16 cellular contexts compared by ENCODE assay signal in genomic region chr4:144318797-144319196, GRCh38.
A peak's percentile ranks its signal among the peaks of the same experiment; 100 is the strongest.
DNase-seq lines count a peak whose midpoint lies in the region; ATAC-seq and TF ChIP-seq lines count a peak whose summit lies in the region.
"Had no signal": no experiment of that assay in that cellular context is flagged by ENCODE, and none has a peak within 500 bp of the region (broad histone marks: within the 10 kb centered on the region; RNA-seq: fewer than 3 reads in every experiment).

No MANE protein-coding gene starts in this region.

- H3K4me3 ChIP-seq in OCI-LY7 (ENCODE audit: low read depth, low read length, poor library complexity, severe bottlenecking) (no peak overlapping the region), epithelial cell of proximal tubule (ENCODE audit: low read depth, low read length) (no peak overlapping the region)
- H3K4me3 ChIP-seq: MG63 had no signal

- H3K9me2 ChIP-seq in OCI-LY7 (ENCODE audit: insufficient read depth, low read length) = no peaks in the 10 kb centered on the region

- CTCF ChIA-PET in OCI-LY7 (lab: Charles Lee; ENCODE audit: unreplicated experiment) = no interaction called here

- no TSS peak for BruUV-seq in OCI-LY7 (replicated peaks; lab: Mats Ljungman, UMichigan)

- H4K20me1 ChIP-seq in OCI-LY7 (ENCODE audit: insufficient read depth, low read length) = no peaks in the 10 kb centered on the region

- peak; percentile 2 for DNase-seq in DMS53 (lab: John Stamatoyannopoulos, UW)
- no peak for DNase-seq in DMS53 treated with DMSO at 0.1 percent for 48 hours (lab: John Stamatoyannopoulos, UW; ENCODE audit: unreplicated experiment)
- no peak for DNase-seq in GM20000 (ENCODE audit: low spot score)
- DNase-seq in OCI-LY7 (ENCODE audit: low spot score) = no peak
- no peak for DNase-seq in epithelial cell of proximal tubule (ENCODE audit: low read depth)
- no peak for DNase-seq in NOMO-1 treated with DMSO at 0.1 percent for 48 hours (lab: John Stamatoyannopoulos, UW; ENCODE audit: unreplicated experiment)
- DNase-seq: 8988T; CD4-positive, alpha-beta memory T cell; DND-41; HCEC 1CT; KG1; MG63; NCI-H1105; NCI-H1694 had no signal

- no peak overlapping the region for H3K27ac ChIP-seq in OCI-LY7 (ENCODE audit: low read depth, low read length, poor library complexity, severe bottlenecking)

- POLR2A ChIA-PET in OCI-LY7 (lab: Charles Lee) = interaction anchor here (1.0 to 1.8 kb wide), 2 partner anchors 11 to 33 kb away, joined by 3 to 7 read pairs; no protein-coding TSS in a partner anchor

- H3K36me3 ChIP-seq in OCI-LY7 (ENCODE audit: insufficient read depth, low read length) = no peaks in the 10 kb centered on the region
- H3K36me3 ChIP-seq: MG63 had no signal

- H3K4me2 ChIP-seq in OCI-LY7 (ENCODE audit: low read length) = no peak overlapping the region

- no peaks in the 10 kb centered on the region for H3K4me1 ChIP-seq in OCI-LY7 (ENCODE audit: insufficient read depth, low read length, poor library complexity, severe bottlenecking)

- no peaks in the 10 kb centered on the region for H3K79me2 ChIP-seq in OCI-LY7 (ENCODE audit: insufficient read depth, low read depth, low read length)

- peaks cover 7% of the 10 kb centered on the region; the same call in 1 of the 2 replicates for H3K9me3 ChIP-seq in OCI-LY7 (ENCODE audit: low read length)
- H3K9me3 ChIP-seq: MG63 had no signal

- no peak for ATAC-seq in GM18858 (IDR thresholded peaks at IDR 0.05; ENCODE audit: unreplicated experiment)
- no peak for ATAC-seq in GM19455 (IDR thresholded peaks at IDR 0.05; ENCODE audit: unreplicated experiment)

- intact Hi-C loops in OCI-LY7 (cut with micrococcal nuclease; ENCODE audit: unreplicated experiment) = no loop called here

- peak; percentile 1 for TF ChIP-seq CTCF in GM20000 (IDR thresholded peaks at IDR 0.05; ENCODE audit: extremely low read depth, missing control alignments)
- TF ChIP-seq CTCF in OCI-LY7 (conservative IDR thresholded peaks at IDR 0.05; ENCODE audit: low read length) = peak; percentile 28; the same call in 1 of the 2 replicates
- TF ChIP-seq CTCF in epithelial cell of proximal tubule (conservative IDR thresholded peaks at IDR 0.05; ENCODE audit: low read depth, low read length) = peak; percentile 21

- H2AFZ ChIP-seq in OCI-LY7 (ENCODE audit: low read length) = no peak overlapping the region
